In the genomic region with DNA sequence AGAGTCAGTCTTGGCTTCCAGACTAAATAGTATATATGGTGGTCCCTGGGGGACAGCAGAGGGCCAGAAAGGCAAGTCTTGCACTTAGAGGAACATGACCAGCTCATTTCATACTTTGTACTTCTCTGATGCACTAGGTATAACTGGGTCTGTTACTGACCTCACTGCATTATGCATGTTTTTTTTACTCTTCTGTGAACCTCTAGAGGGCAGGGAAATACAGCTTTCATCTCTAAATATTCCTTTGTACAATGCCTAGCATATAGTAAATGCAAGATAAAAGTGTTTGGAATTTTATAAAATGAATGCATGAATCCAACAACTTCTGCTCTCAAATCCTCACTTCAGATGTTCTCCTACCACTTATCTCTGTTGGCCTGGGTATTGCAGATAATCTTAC, we compare ENCODE assay signal across 2 cellular contexts.
TF ChIP-seq lines count a peak whose summit lies in the region.

No MANE protein-coding gene starts in this region.

TF ChIP-seq in GM12878, 131 proteins besides CTCF, POLR2A, EP300 and RAD21:
- TF ChIP-seq, protein P1, sequence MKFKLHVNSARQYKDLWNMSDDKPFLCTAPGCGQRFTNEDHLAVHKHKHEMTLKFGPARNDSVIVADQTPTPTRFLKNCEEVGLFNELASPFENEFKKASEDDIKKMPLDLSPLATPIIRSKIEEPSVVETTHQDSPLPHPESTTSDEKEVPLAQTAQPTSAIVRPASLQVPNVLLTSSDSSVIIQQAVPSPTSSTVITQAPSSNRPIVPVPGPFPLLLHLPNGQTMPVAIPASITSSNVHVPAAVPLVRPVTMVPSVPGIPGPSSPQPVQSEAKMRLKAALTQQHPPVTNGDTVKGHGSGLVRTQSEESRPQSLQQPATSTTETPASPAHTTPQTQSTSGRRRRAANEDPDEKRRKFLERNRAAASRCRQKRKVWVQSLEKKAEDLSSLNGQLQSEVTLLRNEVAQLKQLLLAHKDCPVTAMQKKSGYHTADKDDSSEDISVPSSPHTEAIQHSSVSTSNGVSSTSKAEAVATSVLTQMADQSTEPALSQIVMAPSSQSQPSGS (IDR thresholded peaks at IDR 0.05; ENCODE audit: low read length), result no peak
- TF ChIP-seq SUZ12 (IDR thresholded peaks at IDR 0.05; ENCODE audit: unreplicated experiment), result no peak

TF ChIP-seq in SK-N-SH treated with all-trans-retinoic acid at 6 μM for 48 hours, 23 proteins besides CTCF, POLR2A, EP300 and RAD21 (continued from another document):
- TF ChIP-seq ARNTL (CRISPR knock-in tag; IDR thresholded peaks at IDR 0.05; ENCODE audit: borderline replicate concordance, low read depth), result no peak
- no peak for TF ChIP-seq ZFP3 (CRISPR knock-in tag; IDR thresholded peaks at IDR 0.05)
